In the genomic region with DNA sequence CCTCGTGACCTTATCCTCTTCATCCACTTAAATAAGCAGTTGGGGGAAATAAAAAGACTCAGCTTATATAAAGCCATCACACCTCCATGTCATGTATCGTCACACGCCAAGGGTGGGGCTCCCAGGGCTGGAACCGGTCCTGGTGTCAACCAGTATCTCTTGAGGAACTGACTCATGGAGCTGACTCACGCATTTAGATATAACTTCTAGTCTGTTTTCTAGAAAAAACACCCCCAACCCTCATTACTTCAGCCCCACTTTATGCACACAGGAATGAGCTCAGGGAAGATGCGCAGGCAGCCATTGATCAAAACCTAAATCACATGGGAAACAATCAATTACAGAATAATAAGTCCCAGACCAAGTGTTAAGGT, we compare ENCODE assay signal across 9 cellular contexts. TPM values are rescaled to one million over a fixed set of nuclear protein-coding genes. Genes with fewer than 3 reads are reported as not detected.
DNase-seq lines count a peak whose midpoint lies in the region; FAIRE-seq and TF ChIP-seq lines count a peak whose summit lies in the region.
"Had no signal": no experiment of that assay in that cellular context is flagged by ENCODE, and none has a peak within 500 bp of the region (broad histone marks: within the 10 kb centered on the region; RNA-seq: fewer than 3 reads in every experiment).

No MANE protein-coding gene starts in this region.

- peak overlapping the region; percentile 98 for H3K27ac ChIP-seq in hepatocyte

- H3K79me2 ChIP-seq in hepatocyte, result no peaks in the 10 kb centered on the region

- no peaks in the 10 kb centered on the region for H3K36me3 ChIP-seq in hepatocyte (replicated peaks; ENCODE audit: insufficient read depth, low read depth)

- no peak for TF ChIP-seq CTCF in hepatocyte (IDR thresholded peaks at IDR 0.05; ENCODE audit: poor library complexity)

- H3K27me3 ChIP-seq in hepatocyte, result no peaks in the 10 kb centered on the region

- H4K20me1 ChIP-seq in hepatocyte (ENCODE audit: insufficient read depth, poor library complexity, severe bottlenecking), result no peaks in the 10 kb centered on the region

- peak overlapping the region; percentile 84 for H3K4me2 ChIP-seq in hepatocyte

- peaks cover 11% of the 10 kb centered on the region for H3K4me1 ChIP-seq in hepatocyte (ENCODE audit: insufficient read depth)

- H2AFZ ChIP-seq in hepatocyte, result peak overlapping the region; percentile 38

- WGBS in hepatocyte (ENCODE audit: low lambda C conversion rate, missing lambda C conversion rate), result 75% methylated on average over 6 of the region's 6 CpGs

- H3K9me2 ChIP-seq in hepatocyte (replicated peaks; ENCODE audit: insufficient read depth), result no peaks in the 10 kb centered on the region

- H3K9me3 ChIP-seq in hepatocyte (ENCODE audit: low read depth), result no peaks in the 10 kb centered on the region

- no peak for FAIRE-seq in frontal cortex (lab: Jason Lieb, UNC)
- FAIRE-seq: A204.1 had no signal

- H3K4me3 ChIP-seq in hepatocyte, result no peak overlapping the region

- DNase-seq in NK-92 treated with Interleukin-12 subunit alpha and Interleukin-12 subunit beta, amount 100 ng/mL, for 24 hours (lab: John Stamatoyannopoulos, UW), result peak; percentile 47
- no peak for DNase-seq in NK-92 (lab: John Stamatoyannopoulos, UW; ENCODE audit: unreplicated experiment)
- DNase-seq in activated T-cell treated with anti-CD3 and anti-CD28 coated beads, Interleukin-2, amount 50 U/mL, for 1 hour, result peak; percentile 27
- DNase-seq in hepatocyte (ENCODE audit: low spot score), result peak; percentile 75
- DNase-seq in stimulated activated CD8-positive, alpha-beta memory T cell treated with anti-CD3 and anti-CD28 coated beads, Interleukin-4, amount 100 ng/mL, for 48 hours, result peak; percentile 72
- no peak for DNase-seq in DMS 273 treated with DMSO at 0.1 percent for 48 hours (lab: John Stamatoyannopoulos, UW)
- no peak for DNase-seq in effector CD4-positive, alpha-beta T cell
- no peak for DNase-seq in frontal cortex (ENCODE audit: low spot score in 2 of 2)

RNA-seq across cellular contexts. Expression of a gene that starts 6.9 kb away (rescaled TPM):
- 4.7 and 6.1 TPM in 2 replicates for total RNA-seq in hepatocyte
- polyA plus RNA-seq in hepatocyte, result 3.5 and 8.2 TPM in 2 replicates
- total RNA-seq in frontal cortex, result not detected

RNA-seq across cellular contexts. Expression of a gene that starts 37.2 kb away (rescaled TPM):
- total RNA-seq in hepatocyte, result 5.8 and 6.4 TPM in 2 replicates
- 3.6 and 7.5 TPM in 2 replicates for polyA plus RNA-seq in hepatocyte
- total RNA-seq in frontal cortex, result 0.41 TPM

RNA-seq across cellular contexts. Expression of a gene that starts 37.9 kb away (rescaled TPM):
- total RNA-seq in hepatocyte, result 2.2 and 2.4 TPM in 2 replicates
- 0.67 and 2.0 TPM in 2 replicates for polyA plus RNA-seq in hepatocyte
- not detected for total RNA-seq in frontal cortex

Comparison
In these comparisons a context has a peak if more than half of its experiments do, and no peak if none do; other contexts are left out.
1. DNase-seq: peak in NK-92 treated with Interleukin-12 subunit alpha and Interleukin-12 subunit beta, amount 100 ng/mL, for 24 hours (single experiment), activated T-cell treated with anti-CD3 and anti-CD28 coated beads, Interleukin-2, amount 50 U/mL, for 1 hour (single experiment), hepatocyte (single experiment) and stimulated activated CD8-positive, alpha-beta memory T cell treated with anti-CD3 and anti-CD28 coated beads, Interleukin-4, amount 100 ng/mL, for 48 hours (single experiment); none in NK-92 (single experiment), DMS 273 treated with DMSO at 0.1 percent for 48 hours (single experiment), effector CD4-positive, alpha-beta T cell (single experiment) and frontal cortex (0 of 2).